Comparison of ENCODE assay signal across 27 cellular contexts in the genomic region with DNA sequence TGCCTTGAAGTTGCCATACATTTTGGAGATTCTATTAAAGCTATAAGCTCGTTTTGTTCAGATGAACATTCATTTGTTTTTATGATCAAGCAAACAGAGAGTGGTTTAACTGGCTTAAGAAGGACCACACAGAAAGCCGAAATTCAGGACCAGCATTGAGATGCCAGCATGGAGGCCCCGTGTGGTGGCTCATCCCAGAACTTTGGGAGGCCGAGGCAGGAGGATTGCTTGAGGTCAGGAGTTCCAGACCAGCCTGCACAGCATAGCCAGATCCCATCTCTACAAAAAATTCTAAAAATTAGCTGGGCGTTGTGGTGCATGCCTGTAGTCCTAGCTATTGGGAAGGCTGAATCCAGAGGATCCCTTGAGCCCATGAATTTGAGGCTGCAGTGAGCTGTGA. TPM values are rescaled to one million over a fixed set of nuclear protein-coding genes. Genes with fewer than 3 reads are reported as not detected.
"Had no signal": no experiment of that assay in that cellular context is flagged by ENCODE, and none has a peak within 500 bp of the region (broad histone marks: within the 10 kb centered on the region; RNA-seq: fewer than 3 reads in every experiment).

No MANE protein-coding gene starts in this region.

- DNase-seq: hypothalamus; immature natural killer cell; kidney; left colon; left lung; lower lobe of right lung; mammary epithelial cell; mesendoderm; midbrain; mucosa of descending colon; naive thymus-derived CD4-positive, alpha-beta T cell; pancreas; posterior cingulate gyrus; retina; right cardiac atrium; sigmoid colon; small intestine; stimulated activated CD4-positive, alpha-beta T cell treated with anti-CD3 and anti-CD28 coated beads, Interleukin-1b, Interleukin-23, amount 100 ng/mL, for 48 hours; stimulated activated CD4-positive, alpha-beta T cell treated with anti-CD3 and anti-CD28 coated beads, Interleukin-2, amount 100 ng/mL, for 48 hours; stimulated activated CD4-positive, alpha-beta T cell treated with anti-CD3 and anti-CD28 coated beads, Interleukin-4, amount 100 ng/mL, for 4 hours; stimulated activated CD8-positive, alpha-beta memory T cell treated with anti-CD3 and anti-CD28 coated beads, Interleukin-4, amount 100 ng/mL, for 48 hours; stimulated activated naive CD4-positive, alpha-beta T cell treated with Interleukin-2 at 50 U/mL for 16 hours; stimulated activated naive CD8-positive, alpha-beta T cell treated with anti-CD3 and anti-CD28 coated beads, Interleukin-15, amount 100 ng/mL, for 72 hours; substantia nigra; transverse colon; upper lobe of right lung had no signal

- H3K9me3 ChIP-seq: left lung, lower lobe of right lung, mucosa of descending colon, pancreas, prostate gland, sigmoid colon, transverse colon, upper lobe of right lung had no signal

- H3K27ac ChIP-seq: left lung, lower lobe of right lung, pancreas, prostate gland, sigmoid colon, transverse colon, upper lobe of right lung had no signal

- H3K4me3 ChIP-seq: left lung, lower lobe of right lung, mucosa of descending colon, pancreas, prostate gland, sigmoid colon, transverse colon, upper lobe of right lung had no signal

- H3K36me3 ChIP-seq: left lung, lower lobe of right lung, pancreas, prostate gland, sigmoid colon, transverse colon, upper lobe of right lung had no signal

- H3K27me3 ChIP-seq: left lung, pancreas, sigmoid colon, transverse colon, upper lobe of right lung had no signal

- H3K4me1 ChIP-seq: left lung, lower lobe of right lung, prostate gland, sigmoid colon, transverse colon, upper lobe of right lung had no signal

RNA-seq across cellular contexts. Expression of gene KIFC3, which starts 45.9 kb away (rescaled TPM):
- polyA plus RNA-seq: naive thymus-derived CD4-positive, alpha-beta T cell had no signal
